Comparison of ENCODE assay signal across 7 cellular contexts in genomic region chr12:124786065-124786964, GRCh38.
A peak's percentile ranks its signal among the peaks of the same experiment; 100 is the strongest.
DNase-seq lines count a peak whose midpoint lies in the region; ATAC-seq and TF ChIP-seq lines count a peak whose summit lies in the region.

No MANE protein-coding gene starts in this region.

- peaks cover 5% of the 10 kb centered on the region for H3K36me3 Mint-ChIP-seq in type B pancreatic cell
- H3K36me3 Mint-ChIP-seq in activated CD4-positive, alpha-beta memory T cell treated with anti-CD3 and anti-CD28 coated beads for 36 hours, result no peaks in the 10 kb centered on the region

- peak overlapping the region in 57 of 59 donors; percentile 5 to 63 (median 40) for H3K4me3 ChIP-seq in dorsolateral prefrontal cortex

- TF ChIP-seq CTCF in dorsolateral prefrontal cortex (IDR thresholded peaks at IDR 0.05 in 54 of 56, conservative IDR thresholded peaks at IDR 0.05 in 2 of 56; ENCODE audit: low read depth in 1 of 56, partially characterized antibody in 56 of 56) (peak in 1 of 56 donors; percentile 20), type B pancreatic cell (conservative IDR thresholded peaks at IDR 0.05) (no peak)

- POLR2A ChIA-PET in activated CD4-positive, alpha-beta memory T cell treated with anti-CD3 and anti-CD28 coated beads for 36 hours (lab: Charles Lee), result no interaction called here

- intact Hi-C loops in dorsolateral prefrontal cortex (cut with DNase I), result loop anchor here (5.0 kb wide), 2 partner anchors 46 to 61 kb away; no protein-coding TSS in a partner anchor
- intact Hi-C loops in activated CD4-positive, alpha-beta memory T cell treated with anti-CD3 and anti-CD28 coated beads for 36 hours (cut with micrococcal nuclease), result no loop called here

- DNase-seq in NCI-H2029 (lab: John Stamatoyannopoulos, UW) (peak; percentile 91), dorsolateral prefrontal cortex (peak; percentile 83 to 96 (median 92)), left kidney (ENCODE audit: low read depth, low spot score) (peak; percentile 98), type B pancreatic cell (ENCODE audit: extremely low spot score, unreplicated experiment) (peak; percentile 85)
- DNase-seq in activated CD4-positive, alpha-beta memory T cell treated with anti-CD3 and anti-CD28 coated beads for 36 hours, result no peak

- no peaks in the 10 kb centered on the region for H3K27me3 ChIP-seq in dorsolateral prefrontal cortex

- ATAC-seq in GM21737 (IDR thresholded peaks at IDR 0.05; ENCODE audit: unreplicated experiment) (no peak), GM21390 (IDR thresholded peaks at IDR 0.05; ENCODE audit: unreplicated experiment) (no peak)

- peak overlapping the region; percentile 91 for H3K4me3 Mint-ChIP-seq in type B pancreatic cell
- no peak overlapping the region for H3K4me3 Mint-ChIP-seq in activated CD4-positive, alpha-beta memory T cell treated with anti-CD3 and anti-CD28 coated beads for 36 hours

- H3K4me1 Mint-ChIP-seq in type B pancreatic cell (ENCODE audit: unreplicated experiment), result peaks cover 6% of the 10 kb centered on the region
- H3K4me1 Mint-ChIP-seq in activated CD4-positive, alpha-beta memory T cell treated with anti-CD3 and anti-CD28 coated beads for 36 hours (ENCODE audit: low read depth), result no peaks in the 10 kb centered on the region

- no peaks in the 10 kb centered on the region for H3K9me3 Mint-ChIP-seq in type B pancreatic cell
- H3K9me3 Mint-ChIP-seq in activated CD4-positive, alpha-beta memory T cell treated with anti-CD3 and anti-CD28 coated beads for 36 hours, result no peaks in the 10 kb centered on the region

- CTCF ChIA-PET in activated CD4-positive, alpha-beta memory T cell treated with anti-CD3 and anti-CD28 coated beads for 36 hours (lab: Charles Lee), result interaction anchor here (1.4 to 2.1 kb wide), 2 partner anchors 15 to 16 kb away, joined by 3 to 7 read pairs; no protein-coding TSS in a partner anchor

- peak overlapping the region; percentile 84 for H3K27ac Mint-ChIP-seq in type B pancreatic cell
- no peak overlapping the region for H3K27ac Mint-ChIP-seq in activated CD4-positive, alpha-beta memory T cell treated with anti-CD3 and anti-CD28 coated beads for 36 hours

- H3K27ac ChIP-seq in dorsolateral prefrontal cortex, result peak overlapping the region in 21 of 59 donors; percentile 6 to 68 (median 41)

- no peaks in the 10 kb centered on the region for H3K27me3 Mint-ChIP-seq in type B pancreatic cell
- no peaks in the 10 kb centered on the region for H3K27me3 Mint-ChIP-seq in activated CD4-positive, alpha-beta memory T cell treated with anti-CD3 and anti-CD28 coated beads for 36 hours
